9 cellular contexts compared by ENCODE assay signal in the genomic region with DNA sequence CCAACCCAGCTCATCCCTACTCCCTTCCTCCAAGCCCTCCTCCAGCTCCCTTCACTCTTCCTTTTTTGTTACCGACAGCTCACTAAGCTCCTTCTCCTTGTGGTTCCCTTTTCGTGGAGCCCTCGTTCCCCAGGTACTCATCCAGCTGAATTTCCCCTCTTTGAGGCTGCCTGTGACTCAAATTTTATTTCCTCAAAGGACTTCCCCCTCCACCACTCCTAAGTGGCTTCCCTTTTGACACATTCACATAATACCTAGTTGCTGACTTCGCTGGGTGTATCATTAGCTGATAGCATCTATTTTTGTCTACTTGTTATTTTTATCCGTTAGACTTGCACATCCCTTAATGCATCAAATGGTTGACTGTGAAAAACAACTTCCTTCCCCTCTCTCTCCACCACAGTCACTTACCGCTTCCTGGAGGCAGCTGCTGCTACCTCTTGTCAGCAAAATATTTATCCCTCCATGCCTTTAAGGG. TPM values are rescaled to one million over a fixed set of nuclear protein-coding genes. Genes with fewer than 3 reads are reported as not detected.
A peak's percentile ranks its signal among the peaks of the same experiment; 100 is the strongest.
DNase-seq lines count a peak whose midpoint lies in the region; ATAC-seq, FAIRE-seq and TF ChIP-seq lines count a peak whose summit lies in the region.
"Had no signal": no experiment of that assay in that cellular context is flagged by ENCODE, and none has a peak within 500 bp of the region (broad histone marks: within the 10 kb centered on the region; RNA-seq: fewer than 3 reads in every experiment).

No MANE protein-coding gene starts in this region.

- H2AFZ ChIP-seq in HepG2 (ENCODE audit: low read length), result no peak overlapping the region

- no peak overlapping the region for H3K9ac ChIP-seq in liver (ENCODE audit: low read depth in 1 of 2, low read length in 2 of 2)
- H3K9ac ChIP-seq in HepG2 (ENCODE audit: insufficient read depth, low read depth, low read length), result no peak overlapping the region

- no peaks in the 10 kb centered on the region for H4K20me1 ChIP-seq in HepG2 (ENCODE audit: insufficient read depth, low read length)

- no peaks in the 10 kb centered on the region for H3K79me2 ChIP-seq in HepG2 (ENCODE audit: insufficient read depth, low read length)

- TF ChIP-seq POLR2A in HepG2 (IDR thresholded peaks at IDR 0.05; ENCODE audit: insufficient read depth in 1 of 2, low read depth in 2 of 2, low read length in 2 of 2) (no peak), right lobe of liver (IDR thresholded peaks at IDR 0.05) (no peak)

- H3K4me1 ChIP-seq in liver (ENCODE audit: control insufficient read depth in 4 of 4, insufficient read depth in 4 of 4, low read length in 3 of 4) (peaks cover 11 to 40% (median 30%) of the 10 kb centered on the region in 4 donors), HepG2 (ENCODE audit: insufficient read depth, low read length) (peaks cover 61% of the 10 kb centered on the region), right lobe of liver (peaks cover 0 to 29% (median 10%) of the 10 kb centered on the region in 4 donors), foreskin keratinocyte (no peaks in the 10 kb centered on the region)

- H3K9me3 ChIP-seq in liver (ENCODE audit: control insufficient read depth in 4 of 4, low read length in 3 of 4), result no peaks in the 10 kb centered on the region
- H3K9me3 ChIP-seq in HepG2 (ENCODE audit: low read length), result no peaks in the 10 kb centered on the region
- peaks cover 0 to 2% (median 0%) of the 10 kb centered on the region in 4 donors for H3K9me3 ChIP-seq in right lobe of liver

- CTCF ChIA-PET in HepG2 (lab: Yijun Ruan, JAX; ENCODE audit: low intra/inter-chr PET ratio, low total read pairs), result no interaction called here

- intact Hi-C loops in HepG2 (cut with micrococcal nuclease; ENCODE audit: unreplicated experiment), result no loop called here
- intact Hi-C loops in right lobe of liver (cut with DNase I), result no loop called here

- TF ChIP-seq CTCF in liver (IDR thresholded peaks at IDR 0.05; ENCODE audit: low read depth, low read length, missing input control) (no peak), HepG2 (CRISPR knock-in tag; IDR thresholded peaks at IDR 0.05) (no peak), right lobe of liver (IDR thresholded peaks at IDR 0.05) (no peak), foreskin keratinocyte (conservative IDR thresholded peaks at IDR 0.05) (no peak)

- TF ChIP-seq RAD21 in liver (IDR thresholded peaks at IDR 0.05) (no peak), HepG2 (CRISPR knock-in tag; IDR thresholded peaks at IDR 0.05) (no peak)

- H3K27me3 ChIP-seq in liver (ENCODE audit: control insufficient read depth in 4 of 4, insufficient read depth in 4 of 4, low read length in 3 of 4) (no peaks in the 10 kb centered on the region), HepG2 (ENCODE audit: control insufficient read depth in 1 of 2, insufficient read depth in 2 of 2, low read length in 2 of 2) (no peaks in the 10 kb centered on the region; a peak in 1 of 5 replicates), right lobe of liver (no peaks in the 10 kb centered on the region), foreskin keratinocyte (peaks cover 19% of the 10 kb centered on the region)

- no peaks in the 10 kb centered on the region for H3K36me3 ChIP-seq in liver (ENCODE audit: control insufficient read depth in 4 of 4, insufficient read depth in 3 of 4, low read depth in 1 of 4, low read length in 3 of 4)
- no peaks in the 10 kb centered on the region for H3K36me3 ChIP-seq in HepG2 (replicated peaks in 1 of 2; ENCODE audit: control insufficient read depth in 1 of 2, insufficient read depth in 2 of 2, low read length in 2 of 2)
- no peaks in the 10 kb centered on the region for H3K36me3 ChIP-seq in right lobe of liver

- in situ Hi-C loops in HepG2 (cut with HindIII; ENCODE audit: extremely low pct_ligation_motif_present, low pct_unique_long_range_greater_than_20kb), result no loop called here

- POLR2A ChIA-PET in HepG2 (lab: Yijun Ruan, JAX), result interaction anchor here (1.4 kb wide), 1 partner anchor 43 kb away, joined by 3 read pairs; no protein-coding TSS in a partner anchor

- no peak for ATAC-seq in HepG2
- peak; percentile 45 for ATAC-seq in HG03457 (IDR thresholded peaks at IDR 0.05; ENCODE audit: unreplicated experiment)
- ATAC-seq in right lobe of liver, result peak; percentile 6 to 35 (median 16)
- no peak for ATAC-seq in foreskin keratinocyte

- WGBS in liver, result 66% methylated on average over 6 of the region's 6 CpGs
- 38% methylated on average over 6 of the region's 6 CpGs for WGBS in HepG2 (ENCODE audit: low lambda C conversion rate)
- WGBS in right lobe of liver (ENCODE audit: insufficient coverage, low coverage, low lambda C conversion rate, missing lambda C conversion rate), result 36% methylated on average over 6 of the region's 6 CpGs

- DNase-seq in HepG2 (ENCODE audit: low spot score) (no peak), right lobe of liver (no peak), D341Med (ENCODE audit: low spot score) (no peak), AG08396 (ENCODE audit: low spot score) (no peak), foreskin keratinocyte (no peak)
- peak; percentile 38 for DNase-seq in activated CD4-positive, alpha-beta T cell treated with anti-CD3 and anti-CD28 coated beads, Interleukin-2, amount 50 U/mL, for 1 hour

- no TSS peak for BruUV-seq in HepG2 (replicated peaks; lab: Mats Ljungman, UMichigan)

- peak overlapping the region; percentile 2 to 48 for H3K27ac ChIP-seq in liver (ENCODE audit: low read depth in 1 of 2, low read length in 2 of 2)
- no peak overlapping the region for H3K27ac ChIP-seq in HepG2 (ENCODE audit: extremely low read length, insufficient read depth, low read length)
- H3K27ac ChIP-seq in right lobe of liver, result peak overlapping the region in 2 of 3 donors; percentile 17 to 24
- H3K27ac ChIP-seq in foreskin keratinocyte, result no peak overlapping the region
- H3K27ac ChIP-seq: VCaP had no signal

- FAIRE-seq in HepG2 (lab: Jason Lieb, UNC), result no peak

- H3K4me2 ChIP-seq in HepG2 (ENCODE audit: low read depth, low read length), result no peak overlapping the region

- TF ChIP-seq EP300 in HepG2 (IDR thresholded peaks at IDR 0.05; ENCODE audit: low read depth in 2 of 2, low read length in 2 of 2) (no peak), HepG2 (CRISPR knock-in tag; IDR thresholded peaks at IDR 0.05; ENCODE audit: borderline replicate concordance) (no peak)

- H3K4me3 ChIP-seq in liver (ENCODE audit: low read depth in 1 of 3, low read length in 3 of 3) (no peak overlapping the region), HepG2 (replicated peaks in 1 of 3; ENCODE audit: insufficient read depth in 1 of 3, low read depth in 2 of 3, low read length in 3 of 3) (no peak overlapping the region), right lobe of liver (no peak overlapping the region)

RNA-seq across cellular contexts. Expression of a gene that starts 14.5 kb away (rescaled TPM):
- total RNA-seq in liver (under 1 TPM; 0.67 to 0.84 TPM), HepG2 (2016; rRNA removed; fragmentation: Illumina TruSeq; extraction: Trizol) (not detected in 2 replicates), right lobe of liver (under 1 TPM in 3 of 6 experiments, not detected in 3; 0.30 to 0.64 (median 0.35) TPM), foreskin keratinocyte (not detected in 2 replicates)
- polyA plus RNA-seq in liver (under 1 TPM; 0.25 to 0.28 TPM), HepG2 (2011; rRNA removed) (0.12 and 0.30 TPM in 2 replicates), foreskin keratinocyte (not detected in 2 replicates)
- not detected in 2 replicates for total RNA-seq in HepG2 (2016; cell fraction: cytosol; rRNA removed; fragmentation: Illumina TruSeq; extraction: Trizol; ENCODE audit: low read depth)
- total RNA-seq in HepG2 (2016; cell fraction: insoluble cytoplasmic fraction; rRNA removed; fragmentation: Illumina TruSeq; extraction: Trizol), result not detected in 2 replicates
- not detected in 2 replicates for total RNA-seq in HepG2 (2016; cell fraction: membrane; rRNA removed; fragmentation: Illumina TruSeq; extraction: Trizol)
- not detected in 2 replicates for total RNA-seq in HepG2 (2016; cell fraction: nucleus; rRNA removed; fragmentation: Illumina TruSeq; extraction: Trizol)
- 0.03 and 0.14 TPM in 2 replicates for polyA plus RNA-seq in HepG2 (2011; cell fraction: cytosol; rRNA removed)
- polyA plus RNA-seq in HepG2 (2011; cell fraction: nucleus; rRNA removed), result 0.12 TPM in 1 of 2 replicates, not detected in the other
- 0.31 and 1.2 TPM in 2 replicates for polyA plus RNA-seq in HepG2 (2012)
- polyA plus RNA-seq in HepG2 (2016; cell fraction: cytosol; fragmentation: Illumina TruSeq; extraction: Trizol; ENCODE audit: low read depth), result not detected in 2 replicates
- polyA plus RNA-seq in HepG2 (2016; cell fraction: insoluble cytoplasmic fraction; fragmentation: Illumina TruSeq; extraction: Trizol; ENCODE audit: low read depth), result not detected in 2 replicates
- polyA plus RNA-seq in HepG2 (2016; cell fraction: membrane; fragmentation: Illumina TruSeq; extraction: Trizol; ENCODE audit: low read depth), result not detected in 2 replicates
- polyA plus RNA-seq in HepG2 (2016; cell fraction: nucleus; fragmentation: Illumina TruSeq; extraction: Trizol; ENCODE audit: insufficient read depth, low read depth), result not detected in 2 replicates
- polyA minus RNA-seq in HepG2 (2011; rRNA and poly(A)+ RNA removed; ENCODE audit: low replicate concordance), result not detected in 2 replicates
- polyA minus RNA-seq in HepG2 (2011; cell fraction: cytosol; rRNA and poly(A)+ RNA removed), result not detected in 2 replicates
- polyA minus RNA-seq in HepG2 (2011; cell fraction: nucleus; rRNA and poly(A)+ RNA removed), result not detected in 2 replicates

RNA-seq across cellular contexts. Expression of a gene that starts 27.7 kb away (rescaled TPM):
- not detected for total RNA-seq in liver
- not detected for polyA plus RNA-seq in liver
- total RNA-seq in HepG2 (2016; rRNA removed; fragmentation: Illumina TruSeq; extraction: Trizol), result 0.86 TPM in 1 of 2 replicates, not detected in the other
- 1.0 and 1.2 TPM in 2 replicates for total RNA-seq in HepG2 (2016; cell fraction: cytosol; rRNA removed; fragmentation: Illumina TruSeq; extraction: Trizol; ENCODE audit: low read depth)
- total RNA-seq in HepG2 (2016; cell fraction: insoluble cytoplasmic fraction; rRNA removed; fragmentation: Illumina TruSeq; extraction: Trizol), result not detected in 2 replicates
- 0.55 and 0.80 TPM in 2 replicates for total RNA-seq in HepG2 (2016; cell fraction: membrane; rRNA removed; fragmentation: Illumina TruSeq; extraction: Trizol)
- total RNA-seq in HepG2 (2016; cell fraction: nucleus; rRNA removed; fragmentation: Illumina TruSeq; extraction: Trizol), result 1.1 TPM in 1 of 2 replicates, not detected in the other
- 0.67 and 1.5 TPM in 2 replicates for polyA plus RNA-seq in HepG2 (2011; rRNA removed)
- 0.24 and 0.36 TPM in 2 replicates for polyA plus RNA-seq in HepG2 (2011; cell fraction: cytosol; rRNA removed)
- 1.5 and 1.8 TPM in 2 replicates for polyA plus RNA-seq in HepG2 (2011; cell fraction: nucleus; rRNA removed)
- 2.0 TPM in 1 of 2 replicates, not detected in the other for polyA plus RNA-seq in HepG2 (2012)
- polyA plus RNA-seq in HepG2 (2016; cell fraction: cytosol; fragmentation: Illumina TruSeq; extraction: Trizol; ENCODE audit: low read depth), result 0.45 and 0.46 TPM in 2 replicates
- polyA plus RNA-seq in HepG2 (2016; cell fraction: insoluble cytoplasmic fraction; fragmentation: Illumina TruSeq; extraction: Trizol; ENCODE audit: low read depth), result 0.96 TPM in 1 of 2 replicates, not detected in the other
- polyA plus RNA-seq in HepG2 (2016; cell fraction: membrane; fragmentation: Illumina TruSeq; extraction: Trizol; ENCODE audit: low read depth), result 0.77 TPM in 1 of 2 replicates, not detected in the other
- polyA plus RNA-seq in HepG2 (2016; cell fraction: nucleus; fragmentation: Illumina TruSeq; extraction: Trizol; ENCODE audit: insufficient read depth, low read depth), result 2.1 TPM in 1 of 2 replicates, not detected in the other
- not detected in 2 replicates for polyA minus RNA-seq in HepG2 (2011; rRNA and poly(A)+ RNA removed; ENCODE audit: low replicate concordance)
- polyA minus RNA-seq in HepG2 (2011; cell fraction: cytosol; rRNA and poly(A)+ RNA removed), result not detected in 2 replicates
- polyA minus RNA-seq in HepG2 (2011; cell fraction: nucleus; rRNA and poly(A)+ RNA removed), result not detected in 2 replicates
- total RNA-seq in right lobe of liver, result not detected
- 9.0 and 12.6 TPM in 2 replicates for total RNA-seq in foreskin keratinocyte
- 8.9 and 14.4 TPM in 2 replicates for polyA plus RNA-seq in foreskin keratinocyte

RNA-seq across cellular contexts. Expression of a gene that starts 50.9 kb away (rescaled TPM):
- total RNA-seq in liver, result 1 to 10 TPM; 1.7 to 9.4 TPM
- polyA plus RNA-seq in liver, result 1 to 10 TPM; 1.4 to 3.1 TPM
- 57.0 and 57.1 TPM in 2 replicates for total RNA-seq in HepG2 (2016; rRNA removed; fragmentation: Illumina TruSeq; extraction: Trizol)
- total RNA-seq in HepG2 (2016; cell fraction: cytosol; rRNA removed; fragmentation: Illumina TruSeq; extraction: Trizol; ENCODE audit: low read depth), result 52.1 and 71.1 TPM in 2 replicates
- 55.0 and 64.5 TPM in 2 replicates for total RNA-seq in HepG2 (2016; cell fraction: insoluble cytoplasmic fraction; rRNA removed; fragmentation: Illumina TruSeq; extraction: Trizol)
- total RNA-seq in HepG2 (2016; cell fraction: membrane; rRNA removed; fragmentation: Illumina TruSeq; extraction: Trizol), result 55.0 and 70.4 TPM in 2 replicates
- total RNA-seq in HepG2 (2016; cell fraction: nucleus; rRNA removed; fragmentation: Illumina TruSeq; extraction: Trizol), result 35.2 and 39.1 TPM in 2 replicates
- polyA plus RNA-seq in HepG2 (2011; rRNA removed), result 50.8 and 71.8 TPM in 2 replicates
- 60.5 and 71.9 TPM in 2 replicates for polyA plus RNA-seq in HepG2 (2011; cell fraction: cytosol; rRNA removed)
- 113 and 144 TPM in 2 replicates for polyA plus RNA-seq in HepG2 (2011; cell fraction: nucleus; rRNA removed)
- 58.5 and 76.3 TPM in 2 replicates for polyA plus RNA-seq in HepG2 (2012)
- 63.4 and 84.5 TPM in 2 replicates for polyA plus RNA-seq in HepG2 (2016; cell fraction: cytosol; fragmentation: Illumina TruSeq; extraction: Trizol; ENCODE audit: low read depth)
- polyA plus RNA-seq in HepG2 (2016; cell fraction: insoluble cytoplasmic fraction; fragmentation: Illumina TruSeq; extraction: Trizol; ENCODE audit: low read depth), result 82.8 and 88.3 TPM in 2 replicates
- 64.6 and 76.3 TPM in 2 replicates for polyA plus RNA-seq in HepG2 (2016; cell fraction: membrane; fragmentation: Illumina TruSeq; extraction: Trizol; ENCODE audit: low read depth)
- polyA plus RNA-seq in HepG2 (2016; cell fraction: nucleus; fragmentation: Illumina TruSeq; extraction: Trizol; ENCODE audit: insufficient read depth, low read depth), result 74.9 and 81.7 TPM in 2 replicates
- polyA minus RNA-seq in HepG2 (2011; rRNA and poly(A)+ RNA removed; ENCODE audit: low replicate concordance), result 16.2 and 41.7 TPM in 2 replicates
- polyA minus RNA-seq in HepG2 (2011; cell fraction: cytosol; rRNA and poly(A)+ RNA removed), result 9.2 and 13.4 TPM in 2 replicates
- polyA minus RNA-seq in HepG2 (2011; cell fraction: nucleus; rRNA and poly(A)+ RNA removed), result 36.8 and 59.8 TPM in 2 replicates
- total RNA-seq in right lobe of liver, result 1 to 10 TPM; 1.0 to 4.0 (median 2.0) TPM
- total RNA-seq in foreskin keratinocyte, result 264 and 272 TPM in 2 replicates
- 387 and 391 TPM in 2 replicates for polyA plus RNA-seq in foreskin keratinocyte

Comparison
In these comparisons a context has a peak if more than half of its experiments do, and no peak if none do; other contexts are left out.
1. H3K27ac ChIP-seq: peak in liver (2 of 2) and right lobe of liver (2 of 3); none in HepG2 (single experiment) and foreskin keratinocyte (single experiment).
2. ATAC-seq: peak in HG03457 (single experiment) and right lobe of liver (4 of 4); none in HepG2 (single experiment) and foreskin keratinocyte (single experiment).